ENCODE assay signal across 26 cellular contexts in genomic region chr2:1968222-1968987, GRCh38.
"Had no signal": no experiment of that assay in that cellular context is flagged by ENCODE, and none has a peak within 500 bp of the region (broad histone marks: within the 10 kb centered on the region; RNA-seq: fewer than 3 reads in every experiment).

No MANE protein-coding gene starts in this region.

- DNase-seq: activated CD4-positive, alpha-beta memory T cell treated with anti-CD3 and anti-CD28 coated beads, Interleukin-2, amount 10 ng/mL, durations not matched to agents 7 days and 5 days; activated CD4-positive, alpha-beta T cell treated with anti-CD3 and anti-CD28 coated beads for 48 hours; activated CD4-positive, CD25-positive, alpha-beta regulatory T cell; activated effector memory CD4-positive, alpha-beta T cell treated with Interleukin-2 at 50 U/mL for 16 hours; activated naive CD4-positive, alpha-beta T cell treated with anti-CD3 and anti-CD28 coated beads for 36 hours; activated naive CD8-positive, alpha-beta T cell treated with anti-CD3 and anti-CD28 coated beads, Interleukin-2, amount 10 ng/mL, durations not matched to agents 7 days and 5 days; activated T-cell treated with anti-CD3 and anti-CD28 coated beads, Interleukin-2, amount 50 U/mL, for 72 hours; amniotic stem cell; dermis blood vessel endothelial cell; effector memory CD4-positive, alpha-beta T cell; foreskin keratinocyte; hippocampal formation; kidney glomerular epithelial cell; left lung; naive thymus-derived CD8-positive, alpha-beta T cell; pancreas; stimulated activated CD4-positive, alpha-beta T cell treated with anti-CD3 and anti-CD28 coated beads, Interleukin-1b, Interleukin-23, amount 100 ng/mL, for 48 hours; T-helper 9 cell; upper lobe of left lung had no signal

- H3K9me3 Mint-ChIP-seq: activated CD4-positive, alpha-beta memory T cell treated with anti-CD3 and anti-CD28 coated beads, Interleukin-2, amount 10 ng/mL, durations not matched to agents 7 days and 5 days; activated naive CD4-positive, alpha-beta T cell treated with anti-CD3 and anti-CD28 coated beads for 36 hours; activated naive CD8-positive, alpha-beta T cell treated with anti-CD3 and anti-CD28 coated beads, Interleukin-2, amount 10 ng/mL, durations not matched to agents 7 days and 5 days; activated T-cell treated with anti-CD3 and anti-CD28 coated beads, Interleukin-2, amount 50 U/mL, for 72 hours; naive thymus-derived CD8-positive, alpha-beta T cell; stimulated activated memory B cell treated with anti-CD40 and anti-IgM and Interleukin-4, amounts not matched to agents 10 μg/mL and 1 μg/mL and 100 μg/mL, for 72 hours had no signal

- H3K27me3 ChIP-seq: cardiac muscle cell, foreskin keratinocyte, left lung, pancreas, upper lobe of left lung had no signal

- H3K4me1 ChIP-seq: foreskin keratinocyte, left lung, pancreas, psoas muscle, upper lobe of left lung had no signal

- H3K4me3 Mint-ChIP-seq: activated CD4-positive, alpha-beta memory T cell treated with anti-CD3 and anti-CD28 coated beads, Interleukin-2, amount 10 ng/mL, durations not matched to agents 7 days and 5 days; activated naive CD4-positive, alpha-beta T cell treated with anti-CD3 and anti-CD28 coated beads for 36 hours; activated naive CD8-positive, alpha-beta T cell treated with anti-CD3 and anti-CD28 coated beads, Interleukin-2, amount 10 ng/mL, durations not matched to agents 7 days and 5 days; activated T-cell treated with anti-CD3 and anti-CD28 coated beads, Interleukin-2, amount 50 U/mL, for 72 hours; naive thymus-derived CD8-positive, alpha-beta T cell; stimulated activated memory B cell treated with anti-CD40 and anti-IgM and Interleukin-4, amounts not matched to agents 10 μg/mL and 1 μg/mL and 100 μg/mL, for 72 hours had no signal

- ATAC-seq: activated T-cell treated with anti-CD3 and anti-CD28 coated beads, Interleukin-2, amount 50 U/mL, for 72 hours; naive thymus-derived CD8-positive, alpha-beta T cell; psoas muscle; stimulated activated memory B cell treated with anti-CD40 and anti-IgM and Interleukin-4, amounts not matched to agents 10 μg/mL and 1 μg/mL and 100 μg/mL, for 72 hours had no signal

- H3K4me1 Mint-ChIP-seq: activated CD4-positive, alpha-beta memory T cell treated with anti-CD3 and anti-CD28 coated beads, Interleukin-2, amount 10 ng/mL, durations not matched to agents 7 days and 5 days; activated naive CD8-positive, alpha-beta T cell treated with anti-CD3 and anti-CD28 coated beads, Interleukin-2, amount 10 ng/mL, durations not matched to agents 7 days and 5 days; naive thymus-derived CD8-positive, alpha-beta T cell; stimulated activated memory B cell treated with anti-CD40 and anti-IgM and Interleukin-4, amounts not matched to agents 10 μg/mL and 1 μg/mL and 100 μg/mL, for 72 hours had no signal

- H3K27ac Mint-ChIP-seq: activated CD4-positive, alpha-beta memory T cell treated with anti-CD3 and anti-CD28 coated beads, Interleukin-2, amount 10 ng/mL, durations not matched to agents 7 days and 5 days; activated naive CD4-positive, alpha-beta T cell treated with anti-CD3 and anti-CD28 coated beads for 36 hours; activated naive CD8-positive, alpha-beta T cell treated with anti-CD3 and anti-CD28 coated beads, Interleukin-2, amount 10 ng/mL, durations not matched to agents 7 days and 5 days; activated T-cell treated with anti-CD3 and anti-CD28 coated beads, Interleukin-2, amount 50 U/mL, for 72 hours; naive thymus-derived CD8-positive, alpha-beta T cell; stimulated activated memory B cell treated with anti-CD40 and anti-IgM and Interleukin-4, amounts not matched to agents 10 μg/mL and 1 μg/mL and 100 μg/mL, for 72 hours had no signal

- H3K36me3 ChIP-seq: cardiac muscle cell, left lung, neutrophil, pancreas, thoracic aorta, upper lobe of left lung had no signal

- H3K4me3 ChIP-seq: cardiac muscle cell, left lung, lung, pancreas, psoas muscle, skin epidermis, thoracic aorta, upper lobe of left lung had no signal

- H3K27me3 Mint-ChIP-seq: activated CD4-positive, alpha-beta memory T cell treated with anti-CD3 and anti-CD28 coated beads, Interleukin-2, amount 10 ng/mL, durations not matched to agents 7 days and 5 days; stimulated activated memory B cell treated with anti-CD40 and anti-IgM and Interleukin-4, amounts not matched to agents 10 μg/mL and 1 μg/mL and 100 μg/mL, for 72 hours had no signal

- H3K36me3 Mint-ChIP-seq: activated naive CD8-positive, alpha-beta T cell treated with anti-CD3 and anti-CD28 coated beads, Interleukin-2, amount 10 ng/mL, durations not matched to agents 7 days and 5 days; naive thymus-derived CD8-positive, alpha-beta T cell; stimulated activated memory B cell treated with anti-CD40 and anti-IgM and Interleukin-4, amounts not matched to agents 10 μg/mL and 1 μg/mL and 100 μg/mL, for 72 hours had no signal

- H3K27ac ChIP-seq: cardiac muscle cell, foreskin keratinocyte, left lung, neutrophil, pancreas, psoas muscle, skin epidermis, thoracic aorta, upper lobe of left lung had no signal
